ENCODE assay signal across 35 cellular contexts in the genomic region with DNA sequence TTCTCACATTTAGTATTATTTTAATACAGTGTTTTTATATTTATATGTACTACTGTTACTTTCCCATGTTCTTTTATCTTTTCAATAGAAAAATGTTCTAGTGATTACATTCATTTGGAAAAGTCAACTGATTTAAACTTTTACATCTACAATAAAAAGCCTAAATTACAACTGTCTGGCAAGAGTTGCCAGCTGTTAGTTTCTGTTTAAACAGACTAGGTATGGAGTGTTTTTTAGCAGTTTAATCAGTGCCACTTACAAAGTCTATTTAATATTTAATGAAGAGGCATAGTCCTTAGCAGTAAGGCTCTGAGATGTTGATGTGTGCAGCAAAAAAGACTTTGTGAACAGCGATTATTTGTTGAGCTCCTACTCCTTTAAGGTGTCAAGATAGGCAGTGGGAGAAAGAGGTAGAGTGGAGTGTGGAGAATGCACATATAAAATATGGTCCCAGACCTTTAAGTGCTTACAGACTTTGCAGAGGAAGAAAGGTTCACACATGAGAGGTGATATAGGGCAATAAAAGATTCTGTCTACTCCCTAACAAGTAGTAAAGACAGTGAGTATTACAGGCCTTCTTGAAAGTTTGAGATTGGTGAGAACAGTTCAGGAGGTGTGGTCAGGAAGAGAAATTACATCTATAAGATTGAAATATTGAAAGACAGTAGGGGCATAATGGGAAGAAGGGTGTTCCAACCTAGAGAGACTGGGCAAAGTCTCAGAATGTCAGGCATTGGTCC.
"Had no signal": no experiment of that assay in that cellular context is flagged by ENCODE, and none has a peak within 500 bp of the region (broad histone marks: within the 10 kb centered on the region; RNA-seq: fewer than 3 reads in every experiment).

No MANE protein-coding gene starts in this region.

- H3K27ac ChIP-seq: ascending aorta, cardiac muscle cell, VCaP had no signal

- FAIRE-seq: bronchial epithelial cell, TTC549 had no signal

- H3K4me3 ChIP-seq: ascending aorta, cardiac muscle cell had no signal

- H3K4me3 Mint-ChIP-seq: activated B cell treated with CpG ODN at 0.5 μM for 24 hours; activated CD4-positive, alpha-beta memory T cell treated with anti-CD3 and anti-CD28 coated beads for 36 hours; activated CD4-positive, alpha-beta T cell treated with anti-CD3 and anti-CD28 coated beads, Interleukin-2, amount 10 ng/mL, durations not matched to agents 24 days and 14 days; activated CD8-positive, alpha-beta T cell treated with anti-CD3 and anti-CD28 coated beads for 36 hours; activated naive CD4-positive, alpha-beta T cell treated with anti-CD3 and anti-CD28 coated beads, Interleukin-2, amount 10 ng/mL, durations not matched to agents 7 days and 5 days; activated naive CD4-positive, alpha-beta T cell treated with anti-CD3 and anti-CD28 coated beads, Interleukin-2, amount 50 U/mL, for 24 hours; activated naive CD8-positive, alpha-beta T cell; activated naive CD8-positive, alpha-beta T cell treated with anti-CD3 and anti-CD28 coated beads, Interleukin-2, amount 10 ng/mL, durations not matched to agents 7 days and 5 days; activated naive CD8-positive, alpha-beta T cell treated with anti-CD3 and anti-CD28 coated beads, Interleukin-2, amount 50 U/mL, for 24 hours; activated T-cell treated with anti-CD3 and anti-CD28 coated beads, Interleukin-2, amount 50 U/mL, for 4 hours; brain; T-helper 1 cell treated with Interleukin-12 subunit alpha and Interleukin-12 subunit beta and Interleukin-4 antibody, amounts not matched to agents 30 μg/mL and 1 μg/mL, for 36 hours; T-helper 2 cell treated with Interferon-gamma antibody and Interleukin-4, amounts not matched to agents 5 μg/mL and 100 μg/mL, for 36 hours had no signal

- H3K27ac Mint-ChIP-seq: activated B cell treated with CpG ODN at 0.5 μM for 24 hours; activated CD4-positive, alpha-beta memory T cell treated with anti-CD3 and anti-CD28 coated beads for 36 hours; activated CD4-positive, alpha-beta T cell treated with anti-CD3 and anti-CD28 coated beads, Interleukin-2, amount 10 ng/mL, durations not matched to agents 24 days and 14 days; activated CD8-positive, alpha-beta T cell treated with anti-CD3 and anti-CD28 coated beads for 36 hours; activated naive CD4-positive, alpha-beta T cell treated with anti-CD3 and anti-CD28 coated beads, Interleukin-2, amount 10 ng/mL, durations not matched to agents 7 days and 5 days; activated naive CD4-positive, alpha-beta T cell treated with anti-CD3 and anti-CD28 coated beads, Interleukin-2, amount 50 U/mL, for 24 hours; activated naive CD8-positive, alpha-beta T cell; activated naive CD8-positive, alpha-beta T cell treated with anti-CD3 and anti-CD28 coated beads, Interleukin-2, amount 10 ng/mL, durations not matched to agents 7 days and 5 days; activated naive CD8-positive, alpha-beta T cell treated with anti-CD3 and anti-CD28 coated beads, Interleukin-2, amount 50 U/mL, for 24 hours; activated T-helper 2 cell treated with anti-CD3 and anti-CD28 coated beads, Interferon-gamma antibody, Interleukin-2, Interleukin-4, amounts not matched to agents 10 μg/mL and 5 μg/mL and 100 μg/mL, durations not matched to agents 14 hours and 24 hours and 36 hours; brain; T-helper 1 cell treated with Interleukin-12 subunit alpha and Interleukin-12 subunit beta and Interleukin-4 antibody, amounts not matched to agents 30 μg/mL and 1 μg/mL, for 36 hours; T-helper 2 cell treated with Interferon-gamma antibody and Interleukin-4, amounts not matched to agents 5 μg/mL and 100 μg/mL, for 36 hours had no signal

- H3K36me3 Mint-ChIP-seq: activated naive CD4-positive, alpha-beta T cell treated with anti-CD3 and anti-CD28 coated beads, Interleukin-2, amount 10 ng/mL, durations not matched to agents 7 days and 5 days had no signal

- ATAC-seq: activated CD8-positive, alpha-beta T cell treated with anti-CD3 and anti-CD28 coated beads for 36 hours; activated naive CD8-positive, alpha-beta T cell treated with anti-CD3 and anti-CD28 coated beads, Interleukin-2, amount 50 U/mL, for 24 hours; activated T-cell treated with anti-CD3 and anti-CD28 coated beads, Interleukin-2, amount 50 U/mL, for 4 hours had no signal

- H3K4me1 ChIP-seq: ascending aorta had no signal

- H3K27me3 ChIP-seq: ascending aorta, cardiac muscle cell had no signal

- H3K4me1 Mint-ChIP-seq: activated CD4-positive, alpha-beta T cell treated with anti-CD3 and anti-CD28 coated beads, Interleukin-2, amount 10 ng/mL, durations not matched to agents 24 days and 14 days; activated naive CD4-positive, alpha-beta T cell treated with anti-CD3 and anti-CD28 coated beads, Interleukin-2, amount 10 ng/mL, durations not matched to agents 7 days and 5 days; activated naive CD8-positive, alpha-beta T cell treated with anti-CD3 and anti-CD28 coated beads, Interleukin-2, amount 10 ng/mL, durations not matched to agents 7 days and 5 days; activated naive CD8-positive, alpha-beta T cell treated with anti-CD3 and anti-CD28 coated beads, Interleukin-2, amount 50 U/mL, for 24 hours; brain had no signal

- H3K36me3 ChIP-seq: ascending aorta, cardiac muscle cell had no signal

- H3K27me3 Mint-ChIP-seq: activated CD4-positive, alpha-beta memory T cell treated with anti-CD3 and anti-CD28 coated beads for 36 hours; activated CD4-positive, alpha-beta T cell treated with anti-CD3 and anti-CD28 coated beads, Interleukin-2, amount 10 ng/mL, durations not matched to agents 24 days and 14 days; activated CD8-positive, alpha-beta T cell treated with anti-CD3 and anti-CD28 coated beads for 36 hours; activated naive CD4-positive, alpha-beta T cell treated with anti-CD3 and anti-CD28 coated beads, Interleukin-2, amount 10 ng/mL, durations not matched to agents 7 days and 5 days; activated naive CD4-positive, alpha-beta T cell treated with anti-CD3 and anti-CD28 coated beads, Interleukin-2, amount 50 U/mL, for 24 hours; activated naive CD8-positive, alpha-beta T cell; activated naive CD8-positive, alpha-beta T cell treated with anti-CD3 and anti-CD28 coated beads, Interleukin-2, amount 10 ng/mL, durations not matched to agents 7 days and 5 days; activated naive CD8-positive, alpha-beta T cell treated with anti-CD3 and anti-CD28 coated beads, Interleukin-2, amount 50 U/mL, for 24 hours had no signal

- H3K9me3 ChIP-seq: ascending aorta had no signal

- DNase-seq: activated B cell treated with CpG ODN at 0.5 μM for 24 hours; activated CD4-positive, alpha-beta memory T cell treated with anti-CD3 and anti-CD28 coated beads for 36 hours; activated CD4-positive, alpha-beta T cell treated with anti-CD3 and anti-CD28 coated beads for 4 hours; activated CD4-positive, alpha-beta T cell treated with anti-CD3 and anti-CD28 coated beads, Interleukin-2, amount 10 ng/mL, durations not matched to agents 24 days and 14 days; activated CD4-positive, alpha-beta T cell treated with anti-CD3 and anti-CD28 coated beads, Interleukin-2, amount 50 U/mL, for 1 hour; activated CD4-positive, alpha-beta T cell treated with anti-CD3 and anti-CD28 coated beads, Interleukin-2, amount 50 U/mL, for 4 hours; activated CD4-positive, CD25-positive, alpha-beta regulatory T cell treated with anti-CD3 and anti-CD28 coated beads, Interleukin-2, amount 50 U/mL, for 72 hours; activated CD8-positive, alpha-beta memory T cell treated with anti-CD3 and anti-CD28 coated beads, Interleukin-2, amount 50 U/mL, for 4 hours; activated CD8-positive, alpha-beta T cell treated with anti-CD3 and anti-CD28 coated beads for 36 hours; activated effector memory CD4-positive, alpha-beta T cell treated with Interleukin-2 at 50 U/mL for 16 hours; activated gamma-delta T cell; activated naive CD4-positive, alpha-beta T cell treated with anti-CD3 and anti-CD28 coated beads, Interleukin-2, amount 10 ng/mL, durations not matched to agents 7 days and 5 days; activated naive CD4-positive, alpha-beta T cell treated with Interleukin-2 at 50 U/mL for 16 hours; activated naive CD8-positive, alpha-beta T cell treated with anti-CD3 and anti-CD28 coated beads, Interleukin-2, amount 10 ng/mL, durations not matched to agents 7 days and 5 days; activated naive CD8-positive, alpha-beta T cell treated with anti-CD3 and anti-CD28 coated beads, Interleukin-2, amount 50 U/mL, for 24 hours; activated T-cell treated with anti-CD3 and anti-CD28 coated beads for 4 hours; activated T-cell treated with anti-CD3 and anti-CD28 coated beads, Interleukin-2, amount 50 U/mL, for 1 hour; activated T-cell treated with anti-CD3 and anti-CD28 coated beads, Interleukin-2, amount 50 U/mL, for 4 hours; amygdala; anterior cingulate cortex; caudate nucleus; T-helper 1 cell; T-helper 2 cell; T-helper 9 cell had no signal
